In the genomic region with DNA sequence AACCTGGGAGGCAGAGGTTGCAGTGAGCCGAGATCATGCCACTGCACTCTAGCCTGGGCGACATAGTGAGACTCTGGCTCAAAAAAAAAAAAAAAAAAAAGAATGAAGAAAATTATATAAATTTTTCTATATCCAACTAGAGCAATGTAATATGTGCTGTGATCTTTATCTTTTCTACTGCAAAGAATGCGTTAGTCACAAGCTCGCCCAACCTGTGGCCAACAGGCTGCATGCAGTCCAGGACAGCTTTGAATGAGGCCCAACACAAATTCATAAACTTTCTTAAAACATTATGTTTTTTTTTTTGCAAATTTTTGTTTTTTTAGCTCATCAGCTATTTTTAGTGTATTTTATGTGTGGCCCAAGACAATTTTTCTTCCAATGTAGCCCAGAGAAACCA, we compare ENCODE assay signal across 7 cellular contexts. TPM values are rescaled to one million over a fixed set of nuclear protein-coding genes. Genes with fewer than 3 reads are reported as not detected.
A peak's percentile ranks its signal among the peaks of the same experiment; 100 is the strongest.
DNase-seq lines count a peak whose midpoint lies in the region; ATAC-seq, FAIRE-seq and TF ChIP-seq lines count a peak whose summit lies in the region.
"Not testable (repeated sequence)": the region's sequence is repeated elsewhere in the genome, so short reads cannot be mapped to it uniquely, and the experiment has no call there.

No MANE protein-coding gene starts in this region.

- H3K18ac ChIP-seq in trophoblast cell (ENCODE audit: low read length), result not testable (repeated sequence)

- H3K36me3 ChIP-seq in astrocyte (ENCODE audit: insufficient read depth, low read length) (peaks cover 12% of the 10 kb centered on the region), lower lobe of right lung (peaks cover 63% of the 10 kb centered on the region)
- not testable (repeated sequence) for H3K36me3 ChIP-seq in trophoblast cell (ENCODE audit: control insufficient read depth in 1 of 2, insufficient read depth in 2 of 2, low read length in 2 of 2)

- H3K9ac ChIP-seq in astrocyte (ENCODE audit: low read length); trophoblast cell (ENCODE audit: low read length): not testable (repeated sequence)

- not testable (repeated sequence) for H3K27me3 Mint-ChIP-seq in HFFc6 (ENCODE audit: insufficient read depth); astrocyte (ENCODE audit: low read depth, unreplicated experiment); chondrocyte (ENCODE audit: low read depth)

- DNase-seq in EH (ENCODE audit: low read depth), result peak; percentile 55
- DNase-seq in HFFc6, result peak; percentile 36
- DNase-seq in astrocyte (ENCODE audit: low read depth), result peak; percentile 12
- DNase-seq in chondrocyte (ENCODE audit: low spot score), result not testable (repeated sequence)
- peak; percentile 26 for DNase-seq in Right ventricle myocardium superior
- DNase-seq in lower lobe of right lung, result peak; percentile 24
- DNase-seq in trophoblast cell, result peak; percentile 40 to 70

- H3K79me1 ChIP-seq in trophoblast cell (ENCODE audit: low read length), result not testable (repeated sequence)

- H3K27ac ChIP-seq in astrocyte (ENCODE audit: low read depth, low read length); lower lobe of right lung; trophoblast cell (ENCODE audit: low read depth, low read length): not testable (repeated sequence)

- H3K36me3 Mint-ChIP-seq in HFFc6 (ENCODE audit: low read depth), result peaks cover 12% of the 10 kb centered on the region
- H3K36me3 Mint-ChIP-seq in astrocyte (ENCODE audit: low read depth, unreplicated experiment); chondrocyte (ENCODE audit: low read depth): not testable (repeated sequence)

- intact Hi-C loops in Right ventricle myocardium superior (cut with DNase I); lower lobe of right lung (cut with DNase I): not testable (repeated sequence)

- FAIRE-seq in astrocyte (lab: Jason Lieb, UNC), result not testable (repeated sequence)

- not testable (repeated sequence) for H3K4me3 ChIP-seq in astrocyte (ENCODE audit: insufficient read depth, low read depth, low read length); lower lobe of right lung; trophoblast cell (ENCODE audit: low read depth, low read length)

- H4K12ac ChIP-seq in trophoblast cell (ENCODE audit: low read depth, low read length), result not testable (repeated sequence)

- ATAC-seq in Right ventricle myocardium superior (ENCODE audit: poor library complexity); lower lobe of right lung: not testable (repeated sequence)

- not testable (repeated sequence) for H3K27ac Mint-ChIP-seq in HFFc6; astrocyte (ENCODE audit: unreplicated experiment)
- H3K27ac Mint-ChIP-seq in chondrocyte (ENCODE audit: unreplicated experiment), result peak overlapping the region; percentile 51

- H4K91ac ChIP-seq in trophoblast cell (ENCODE audit: low read depth, low read length), result not testable (repeated sequence)

- H3K9me3 Mint-ChIP-seq in HFFc6; astrocyte (ENCODE audit: unreplicated experiment); chondrocyte (ENCODE audit: low read depth): not testable (repeated sequence)

- not testable (repeated sequence) for H3K4me3 Mint-ChIP-seq in HFFc6; astrocyte (ENCODE audit: unreplicated experiment); chondrocyte (ENCODE audit: unreplicated experiment)

- not testable (repeated sequence) for H2AK5ac ChIP-seq in trophoblast cell (ENCODE audit: low read length)

- not testable (repeated sequence) for H3K23ac ChIP-seq in trophoblast cell (ENCODE audit: low read length)

- H4K8ac ChIP-seq in trophoblast cell (ENCODE audit: low read depth, low read length), result not testable (repeated sequence)

- H3K14ac ChIP-seq in trophoblast cell (ENCODE audit: low read length), result not testable (repeated sequence)

- H3K4ac ChIP-seq in trophoblast cell (ENCODE audit: low read depth, low read length), result not testable (repeated sequence)

- not testable (repeated sequence) for H3K9me3 ChIP-seq in astrocyte (ENCODE audit: insufficient read depth, low read depth, low read length); lower lobe of right lung; trophoblast cell (ENCODE audit: insufficient read depth, low read depth, low read length)

- H2AFZ ChIP-seq in astrocyte (ENCODE audit: low read depth, low read length); trophoblast cell (ENCODE audit: insufficient read depth, low read length, poor library complexity): not testable (repeated sequence)

- not testable (repeated sequence) for H2BK120ac ChIP-seq in trophoblast cell (ENCODE audit: insufficient read depth, low read length, poor library complexity)

- H3K4me2 ChIP-seq in astrocyte (ENCODE audit: low read length); trophoblast cell (ENCODE audit: low read length): not testable (repeated sequence)

- H3K4me1 Mint-ChIP-seq in HFFc6 (ENCODE audit: low read depth); astrocyte (ENCODE audit: low read depth, unreplicated experiment); chondrocyte (ENCODE audit: low read depth): not testable (repeated sequence)

- no CpG with 5 or more reads among the region's 4 CpGs for WGBS in trophoblast cell (ENCODE audit: extremely low coverage, insufficient coverage, insufficient read length)

- not testable (repeated sequence) for H3K27me3 ChIP-seq in astrocyte (ENCODE audit: insufficient read depth, low read length); lower lobe of right lung (ENCODE audit: low read depth); trophoblast cell (ENCODE audit: insufficient read depth, low read length)

- H3K79me2 ChIP-seq in astrocyte (ENCODE audit: insufficient read depth, low read length); trophoblast cell (ENCODE audit: control insufficient read depth, insufficient read depth, low read length, poor library complexity): not testable (repeated sequence)

- not testable (repeated sequence) for H2BK12ac ChIP-seq in trophoblast cell (ENCODE audit: low read length)

- H3K4me1 ChIP-seq in astrocyte (ENCODE audit: insufficient read depth, low read length); lower lobe of right lung; trophoblast cell (ENCODE audit: control insufficient read depth in 1 of 2, insufficient read depth in 2 of 2, low read length in 2 of 2): not testable (repeated sequence)

- H2BK5ac ChIP-seq in trophoblast cell (ENCODE audit: low read depth, low read length, poor library complexity), result not testable (repeated sequence)

- TF ChIP-seq CTCF in HFFc6 (IDR thresholded peaks at IDR 0.05); astrocyte (IDR thresholded peaks at IDR 0.05; ENCODE audit: insufficient read depth, low read depth, low read length); chondrocyte (IDR thresholded peaks at IDR 0.05); lower lobe of right lung (IDR thresholded peaks at IDR 0.05): not testable (repeated sequence)

- H4K20me1 ChIP-seq in astrocyte (ENCODE audit: insufficient read depth, low read length), result not testable (repeated sequence)

RNA-seq across cellular contexts. Expression of gene CWC22, which starts 48.8 kb away (rescaled TPM):
- total RNA-seq in HFFc6 (2021; fragmentation: NEBNext Ultra II Directional; extraction: Animal tissue kit (Norgen Biotek cat#: 25700)), result 10 to 100 TPM; 15.5 to 19.2 (median 16.8) TPM
- 12.3 and 13.5 TPM in 2 replicates for total RNA-seq in astrocyte
- total RNA-seq in chondrocyte, result 14.0 to 19.0 TPM (median 14.2 TPM) in 3 replicates
- total RNA-seq in Right ventricle myocardium superior, result 11.6 TPM
- total RNA-seq in lower lobe of right lung, result 17.5 TPM
- polyA plus RNA-seq in trophoblast cell (2013), result 20.7 and 21.2 TPM in 2 replicates
